8 cellular contexts compared by ENCODE assay signal in genomic region chr1:37989381-37989930, GRCh38. TPM values are rescaled to one million over a fixed set of nuclear protein-coding genes. Genes with fewer than 3 reads are reported as not detected.
A peak's percentile ranks its signal among the peaks of the same experiment; 100 is the strongest.
DNase-seq lines count a peak whose midpoint lies in the region; ATAC-seq lines count a peak whose summit lies in the region.

No MANE protein-coding gene starts in this region.

- peak overlapping the region; percentile 89 for H3K4me3 Mint-ChIP-seq in activated CD4-positive, alpha-beta memory T cell treated with anti-CD3 and anti-CD28 coated beads, Interleukin-2, amount 10 ng/mL, durations not matched to agents 7 days and 5 days
- H3K4me3 Mint-ChIP-seq in natural killer cell treated with Interleukin-12 subunit alpha and Interleukin-12 subunit beta and Interleukin-15 and Interleukin-18, amount 100 ng/mL, for 72 hours = peak overlapping the region; percentile 90

- H3K9me2 ChIP-seq in Karpas-422 (replicated peaks; ENCODE audit: insufficient read depth, low read length) = no peaks in the 10 kb centered on the region

- H3K4me1 ChIP-seq in ES-I3 (ENCODE audit: insufficient read depth, low read length) = no peaks in the 10 kb centered on the region
- H3K4me1 ChIP-seq in Karpas-422 (ENCODE audit: low read length) = peaks cover 21% of the 10 kb centered on the region
- no peaks in the 10 kb centered on the region for H3K4me1 ChIP-seq in esophagus (ENCODE audit: control insufficient read depth in 2 of 2, insufficient read depth in 2 of 2, low read length in 1 of 2)

- POLR2A ChIA-PET in activated CD4-positive, alpha-beta memory T cell treated with anti-CD3 and anti-CD28 coated beads, Interleukin-2, amount 10 ng/mL, durations not matched to agents 7 days and 5 days (lab: Charles Lee) = interaction anchor here (0.6 to 3.5 kb wide), 13 partner anchors 9 to 870 kb away, joined by 3 to 28 read pairs (median 4); partner anchors contain the start of genes C1orf122, RRAGC and UTP11

- H2AFZ ChIP-seq in Karpas-422 (ENCODE audit: low read length) = peak overlapping the region; percentile 64

- peaks cover 26% of the 10 kb centered on the region for H3K36me3 Mint-ChIP-seq in activated CD4-positive, alpha-beta memory T cell treated with anti-CD3 and anti-CD28 coated beads, Interleukin-2, amount 10 ng/mL, durations not matched to agents 7 days and 5 days (ENCODE audit: low read depth)
- H3K36me3 Mint-ChIP-seq in natural killer cell treated with Interleukin-12 subunit alpha and Interleukin-12 subunit beta and Interleukin-15 and Interleukin-18, amount 100 ng/mL, for 72 hours = peaks cover 11% of the 10 kb centered on the region

- DNase-seq in Karpas-422 (peak; percentile 77), NK-92 (lab: John Stamatoyannopoulos, UW; ENCODE audit: unreplicated experiment) (no peak), T1000 (lab: John Stamatoyannopoulos, UW) (no peak)
- peak; percentile 53 for DNase-seq in activated CD4-positive, alpha-beta memory T cell treated with anti-CD3 and anti-CD28 coated beads, Interleukin-2, amount 10 ng/mL, durations not matched to agents 7 days and 5 days
- no peak for DNase-seq in natural killer cell treated with Interleukin-12 subunit alpha and Interleukin-12 subunit beta and Interleukin-15 and Interleukin-18, amount 100 ng/mL, for 72 hours (ENCODE audit: low spot score)

- peaks cover 23% of the 10 kb centered on the region for H3K4me1 Mint-ChIP-seq in activated CD4-positive, alpha-beta memory T cell treated with anti-CD3 and anti-CD28 coated beads, Interleukin-2, amount 10 ng/mL, durations not matched to agents 7 days and 5 days
- H3K4me1 Mint-ChIP-seq in natural killer cell treated with Interleukin-12 subunit alpha and Interleukin-12 subunit beta and Interleukin-15 and Interleukin-18, amount 100 ng/mL, for 72 hours (ENCODE audit: low read depth in 2 of 2) = peaks cover 15 to 20% of the 10 kb centered on the region in 2 donors

- no peaks in the 10 kb centered on the region for H4K20me1 ChIP-seq in Karpas-422 (ENCODE audit: insufficient read depth, low read depth, low read length)

- H3K9me3 ChIP-seq in ES-I3 (ENCODE audit: control insufficient read depth, insufficient read depth, low read length) (no peaks in the 10 kb centered on the region), Karpas-422 (ENCODE audit: low read length) (no peaks in the 10 kb centered on the region), esophagus (ENCODE audit: control insufficient read depth in 2 of 2, insufficient read depth in 1 of 2, low read depth in 1 of 2, low read length in 1 of 2) (no peaks in the 10 kb centered on the region)

- H3K27me3 Mint-ChIP-seq in activated CD4-positive, alpha-beta memory T cell treated with anti-CD3 and anti-CD28 coated beads, Interleukin-2, amount 10 ng/mL, durations not matched to agents 7 days and 5 days = no peaks in the 10 kb centered on the region
- no peaks in the 10 kb centered on the region for H3K27me3 Mint-ChIP-seq in natural killer cell treated with Interleukin-12 subunit alpha and Interleukin-12 subunit beta and Interleukin-15 and Interleukin-18, amount 100 ng/mL, for 72 hours

- peak overlapping the region; percentile 83 for H3K4me2 ChIP-seq in Karpas-422 (ENCODE audit: low read depth, low read length, poor library complexity, severe bottlenecking)

- ATAC-seq in GM21576 (IDR thresholded peaks at IDR 0.05; ENCODE audit: unreplicated experiment) = peak; percentile 47
- peak; percentile 43 to 60 for ATAC-seq in natural killer cell treated with Interleukin-12 subunit alpha and Interleukin-12 subunit beta and Interleukin-15 and Interleukin-18, amount 100 ng/mL, for 72 hours

- H3K27ac ChIP-seq in Karpas-422 (ENCODE audit: low read length) (peak overlapping the region; percentile 81), esophagus (ENCODE audit: low read depth in 2 of 2, low read length in 1 of 2) (peak overlapping the region; percentile 38 to 77)

- H3K27me3 ChIP-seq in Karpas-422 (ENCODE audit: low read length) = no peaks in the 10 kb centered on the region
- no peaks in the 10 kb centered on the region for H3K27me3 ChIP-seq in esophagus (ENCODE audit: control insufficient read depth in 1 of 2, insufficient read depth in 2 of 2, low read length in 2 of 2)

- H3K9ac ChIP-seq in ES-I3 (ENCODE audit: low read depth, low read length) (peak overlapping the region; percentile 79), Karpas-422 (ENCODE audit: low read length) (peak overlapping the region; percentile 94)

- CTCF ChIA-PET in activated CD4-positive, alpha-beta memory T cell treated with anti-CD3 and anti-CD28 coated beads, Interleukin-2, amount 10 ng/mL, durations not matched to agents 7 days and 5 days (lab: Charles Lee) = interaction anchor here (0.6 to 3.1 kb wide), 10 partner anchors 13 to 143 kb away, joined by 3 to 39 read pairs (median 6); partner anchors contain the start of genes MTF1, POU3F1 and UTP11

- H3K36me3 ChIP-seq in ES-I3 (ENCODE audit: insufficient read depth, low read length) (peaks cover 19% of the 10 kb centered on the region), Karpas-422 (ENCODE audit: insufficient read depth, low read length) (peaks cover 28% of the 10 kb centered on the region; the same call in 1 of the 2 replicates), esophagus (ENCODE audit: control insufficient read depth in 2 of 2, insufficient read depth in 2 of 2, low read length in 1 of 2) (peaks cover 1% of the 10 kb centered on the region in 2 donors)

- H3K27ac Mint-ChIP-seq in activated CD4-positive, alpha-beta memory T cell treated with anti-CD3 and anti-CD28 coated beads, Interleukin-2, amount 10 ng/mL, durations not matched to agents 7 days and 5 days = peak overlapping the region; percentile 87
- peak overlapping the region; percentile 80 to 97 for H3K27ac Mint-ChIP-seq in natural killer cell treated with Interleukin-12 subunit alpha and Interleukin-12 subunit beta and Interleukin-15 and Interleukin-18, amount 100 ng/mL, for 72 hours

- H3K4me3 ChIP-seq in Karpas-422 (ENCODE audit: low read length) = peak overlapping the region; percentile 100
- H3K4me3 ChIP-seq in esophagus (ENCODE audit: low read depth in 1 of 2, low read length in 2 of 2) = peak overlapping the region; percentile 87 to 88

- H3K79me2 ChIP-seq in Karpas-422 (ENCODE audit: low read length) = peaks cover 30% of the 10 kb centered on the region

- 0 to 1% methylated on average over 30 of the region's 30 CpGs for WGBS in esophagus, 2 donors

- no peaks in the 10 kb centered on the region for H3K9me3 Mint-ChIP-seq in activated CD4-positive, alpha-beta memory T cell treated with anti-CD3 and anti-CD28 coated beads, Interleukin-2, amount 10 ng/mL, durations not matched to agents 7 days and 5 days
- H3K9me3 Mint-ChIP-seq in natural killer cell treated with Interleukin-12 subunit alpha and Interleukin-12 subunit beta and Interleukin-15 and Interleukin-18, amount 100 ng/mL, for 72 hours = no peaks in the 10 kb centered on the region

RNA-seq across cellular contexts. Expression of gene SF3A3, which starts 0.4 kb away (rescaled TPM):
- total RNA-seq in Karpas-422 (2014; rRNA removed; shearing (Covaris generic); ENCODE audit: low replicate concordance) = 56.8 and 124 TPM in 2 replicates
- total RNA-seq in activated CD4-positive, alpha-beta memory T cell treated with anti-CD3 and anti-CD28 coated beads, Interleukin-2, amount 10 ng/mL, durations not matched to agents 7 days and 5 days = 10 to 100 TPM; 72.1 to 74.3 TPM
- 10 to 100 TPM; 10.6 to 21.4 TPM for polyA plus RNA-seq in esophagus
- 100 to 1,000 TPM in 1 of 2 donors, 10 to 100 TPM in 1; 90.7 to 174 TPM for total RNA-seq in natural killer cell treated with Interleukin-12 subunit alpha and Interleukin-12 subunit beta and Interleukin-15 and Interleukin-18, amount 100 ng/mL, for 72 hours

RNA-seq across cellular contexts. Expression of gene FHL3, which starts 15.9 kb away (rescaled TPM):
- 4.6 and 10.7 TPM in 2 replicates for total RNA-seq in Karpas-422 (2014; rRNA removed; shearing (Covaris generic); ENCODE audit: low replicate concordance)
- total RNA-seq in activated CD4-positive, alpha-beta memory T cell treated with anti-CD3 and anti-CD28 coated beads, Interleukin-2, amount 10 ng/mL, durations not matched to agents 7 days and 5 days = 1 to 10 TPM; 9.1 to 9.8 TPM
- polyA plus RNA-seq in esophagus = 10 to 100 TPM in 1 of 2 donors, 1 to 10 TPM in 1; 8.3 to 13.7 TPM
- 10 to 100 TPM; 24.5 TPM for total RNA-seq in natural killer cell treated with Interleukin-12 subunit alpha and Interleukin-12 subunit beta and Interleukin-15 and Interleukin-18, amount 100 ng/mL, for 72 hours

RNA-seq across cellular contexts. Expression of gene UTP11, which starts 23.1 kb away (rescaled TPM):
- 27.3 and 31.1 TPM in 2 replicates for total RNA-seq in Karpas-422 (2014; rRNA removed; shearing (Covaris generic); ENCODE audit: low replicate concordance)
- total RNA-seq in activated CD4-positive, alpha-beta memory T cell treated with anti-CD3 and anti-CD28 coated beads, Interleukin-2, amount 10 ng/mL, durations not matched to agents 7 days and 5 days = 10 to 100 TPM; 29.1 to 33.2 TPM
- 10 to 100 TPM; 16.3 to 32.0 TPM for polyA plus RNA-seq in esophagus
- total RNA-seq in natural killer cell treated with Interleukin-12 subunit alpha and Interleukin-12 subunit beta and Interleukin-15 and Interleukin-18, amount 100 ng/mL, for 72 hours = 10 to 100 TPM; 59.9 to 60.0 TPM

RNA-seq across cellular contexts. Expression of gene INPP5B, which starts 42.6 kb away (rescaled TPM):
- 45.7 and 47.0 TPM in 2 replicates for total RNA-seq in Karpas-422 (2014; rRNA removed; shearing (Covaris generic); ENCODE audit: low replicate concordance)
- total RNA-seq in activated CD4-positive, alpha-beta memory T cell treated with anti-CD3 and anti-CD28 coated beads, Interleukin-2, amount 10 ng/mL, durations not matched to agents 7 days and 5 days = 10 to 100 TPM; 26.3 to 26.7 TPM
- 1 to 10 TPM; 4.4 to 7.4 TPM for polyA plus RNA-seq in esophagus
- total RNA-seq in natural killer cell treated with Interleukin-12 subunit alpha and Interleukin-12 subunit beta and Interleukin-15 and Interleukin-18, amount 100 ng/mL, for 72 hours = 10 to 100 TPM; 48.1 to 86.0 TPM

RNA-seq across cellular contexts. Expression of gene POU3F1, which starts 57.1 kb away (rescaled TPM):
- total RNA-seq in Karpas-422 (2014; rRNA removed; shearing (Covaris generic); ENCODE audit: low replicate concordance) = 0.07 TPM in 1 of 2 replicates, not detected in the other
- not detected for total RNA-seq in activated CD4-positive, alpha-beta memory T cell treated with anti-CD3 and anti-CD28 coated beads, Interleukin-2, amount 10 ng/mL, durations not matched to agents 7 days and 5 days
- 1 to 10 TPM in 1 of 2 donors, under 1 TPM in 1; 0.22 to 1.4 TPM for polyA plus RNA-seq in esophagus
- under 1 TPM; 0.50 to 0.93 TPM for total RNA-seq in natural killer cell treated with Interleukin-12 subunit alpha and Interleukin-12 subunit beta and Interleukin-15 and Interleukin-18, amount 100 ng/mL, for 72 hours

Comparison
In these comparisons a context has a peak if more than half of its experiments do, and no peak if none do; other contexts are left out.
1. DNase-seq: peak in Karpas-422 (single experiment) and activated CD4-positive, alpha-beta memory T cell treated with anti-CD3 and anti-CD28 coated beads, Interleukin-2, amount 10 ng/mL, durations not matched to agents 7 days and 5 days (single experiment); none in natural killer cell treated with Interleukin-12 subunit alpha and Interleukin-12 subunit beta and Interleukin-15 and Interleukin-18, amount 100 ng/mL, for 72 hours (single experiment), NK-92 (single experiment) and T1000 (single experiment).